Comparison of ENCODE assay signal across 40 cellular contexts in genomic region chr4:186272699-186273370, GRCh38. TPM values are rescaled to one million over a fixed set of nuclear protein-coding genes. Genes with fewer than 3 reads are reported as not detected.
"Had no signal": no experiment of that assay in that cellular context is flagged by ENCODE, and none has a peak within 500 bp of the region (broad histone marks: within the 10 kb centered on the region; RNA-seq: fewer than 3 reads in every experiment).

No MANE protein-coding gene starts in this region.

- ATAC-seq: activated CD4-positive, alpha-beta T cell treated with anti-CD3 and anti-CD28 coated beads for 36 hours; activated CD8-positive, alpha-beta memory T cell treated with anti-CD3 and anti-CD28 coated beads, Interleukin-2, amount 10 ng/mL, durations not matched to agents 7 days and 5 days; activated CD8-positive, alpha-beta T cell treated with anti-CD3 and anti-CD28 coated beads, Interleukin-2, amount 10 ng/mL, durations not matched to agents 7 days and 5 days; activated naive CD8-positive, alpha-beta T cell treated with anti-CD3 and anti-CD28 coated beads, Interleukin-2, amount 50 U/mL, for 24 hours; gastroesophageal sphincter; heart right ventricle had no signal

- H3K9me3 ChIP-seq: adrenal gland, ascending aorta, esophagus squamous epithelium, gastroesophageal sphincter, heart right ventricle had no signal

- H3K4me3 ChIP-seq: adrenal gland, ascending aorta, esophagus squamous epithelium, gastroesophageal sphincter, heart right ventricle had no signal

- H3K36me3 ChIP-seq: adrenal gland, ascending aorta, brain microvascular endothelial cell, esophagus squamous epithelium, gastroesophageal sphincter, heart right ventricle had no signal

- H3K27ac ChIP-seq: adrenal gland, ascending aorta, brain microvascular endothelial cell, epithelial cell of prostate, esophagus squamous epithelium, gastroesophageal sphincter, heart right ventricle had no signal

- FAIRE-seq: bronchial epithelial cell, colon, endometrium, endothelial cell of umbilical vein had no signal

- DNase-seq: activated CD4-positive, alpha-beta memory T cell treated with anti-CD3 and anti-CD28 coated beads for 36 hours; activated CD4-positive, alpha-beta T cell treated with anti-CD3 and anti-CD28 coated beads for 36 hours; activated CD4-positive, alpha-beta T cell treated with anti-CD3 and anti-CD28 coated beads, Interleukin-2, amount 10 ng/mL, durations not matched to agents 24 days and 14 days; activated CD4-positive, CD25-positive, alpha-beta regulatory T cell; activated CD4-positive, CD25-positive, alpha-beta regulatory T cell treated with anti-CD3 and anti-CD28 coated beads, Interleukin-2, amount 50 U/mL, for 72 hours; activated CD8-positive, alpha-beta memory T cell treated with anti-CD3 and anti-CD28 coated beads, Interleukin-2, amount 10 ng/mL, durations not matched to agents 7 days and 5 days; activated CD8-positive, alpha-beta memory T cell treated with anti-CD3 and anti-CD28 coated beads, Interleukin-2, amount 50 U/mL, for 4 hours; activated CD8-positive, alpha-beta T cell treated with anti-CD3 and anti-CD28 coated beads, Interleukin-2, amount 10 ng/mL, durations not matched to agents 7 days and 5 days; activated effector memory CD4-positive, alpha-beta T cell treated with anti-CD3 and anti-CD28 coated beads, Interleukin-2, amount 50 U/mL, for 16 hours; activated naive CD4-positive, alpha-beta T cell treated with anti-CD3 and anti-CD28 coated beads for 36 hours; activated naive CD8-positive, alpha-beta T cell treated with anti-CD3 and anti-CD28 coated beads for 36 hours; activated naive CD8-positive, alpha-beta T cell treated with anti-CD3 and anti-CD28 coated beads, Interleukin-2, amount 50 U/mL, for 24 hours; activated T-cell treated with anti-CD3 and anti-CD28 coated beads, Interleukin-2, amount 50 U/mL, for 1 hour; activated T-cell treated with anti-CD3 and anti-CD28 coated beads, Interleukin-2, amount 50 U/mL, for 48 hours; adrenal gland; amygdala; brain microvascular endothelial cell; cortex of kidney; dermis blood vessel endothelial cell; effector CD8-positive, alpha-beta T cell; esophagus squamous epithelium; foreskin melanocyte; heart right ventricle; T-helper 2 cell had no signal

- H3K4me1 ChIP-seq: adrenal gland, ascending aorta, esophagus squamous epithelium, gastroesophageal sphincter, heart right ventricle had no signal

- H3K27me3 ChIP-seq: adrenal gland, ascending aorta, brain microvascular endothelial cell, esophagus squamous epithelium had no signal

RNA-seq across cellular contexts. Expression of gene F11, which starts 6.8 kb away (rescaled TPM):
- total RNA-seq: activated CD4-positive, alpha-beta memory T cell treated with anti-CD3 and anti-CD28 coated beads for 36 hours; activated CD4-positive, alpha-beta T cell treated with anti-CD3 and anti-CD28 coated beads for 36 hours; activated CD4-positive, alpha-beta T cell treated with anti-CD3 and anti-CD28 coated beads, Interleukin-2, amount 10 ng/mL, durations not matched to agents 24 days and 14 days; activated CD8-positive, alpha-beta memory T cell treated with anti-CD3 and anti-CD28 coated beads for 36 hours; activated CD8-positive, alpha-beta memory T cell treated with anti-CD3 and anti-CD28 coated beads, Interleukin-2, amount 10 ng/mL, durations not matched to agents 7 days and 5 days; activated CD8-positive, alpha-beta T cell treated with anti-CD3 and anti-CD28 coated beads, Interleukin-2, amount 10 ng/mL, durations not matched to agents 7 days and 5 days; activated naive CD4-positive, alpha-beta T cell treated with anti-CD3 and anti-CD28 coated beads for 36 hours; activated naive CD8-positive, alpha-beta T cell treated with anti-CD3 and anti-CD28 coated beads for 36 hours; activated T-helper 1 cell treated with anti-CD3 and anti-CD28 coated beads, Interleukin-12 subunit alpha, Interleukin-12 subunit beta, Interleukin-2, Interleukin-4 antibody, amounts not matched to agents 30 ng/mL and 10 ng/mL and 1 ng/mL, durations not matched to agents 14 hours and 24 hours and 36 hours; activated T-helper 2 cell treated with anti-CD3 and anti-CD28 coated beads, Interferon-gamma antibody, Interleukin-2, Interleukin-4, amounts not matched to agents 10 μg/mL and 5 μg/mL and 100 μg/mL, durations not matched to agents 14 hours and 24 hours and 36 hours; ascending aorta; bronchial epithelial cell; cerebellum; dermis blood vessel endothelial cell; endothelial cell of umbilical vein; esophagus squamous epithelium; fibroblast of lung; fibroblast of villous mesenchyme; gastroesophageal sphincter; glomerular endothelial cell; T-helper 1 cell treated with Interleukin-12 subunit alpha and Interleukin-12 subunit beta and Interleukin-4 antibody, amounts not matched to agents 30 ng/mL and 1 ng/mL, for 36 hours had no signal
- polyA plus RNA-seq: endothelial cell of umbilical vein, esophagus, fibroblast of lung had no signal

RNA-seq across cellular contexts. Expression of gene KLKB1, which starts 45.5 kb away (rescaled TPM):
- total RNA-seq: activated CD4-positive, alpha-beta memory T cell treated with anti-CD3 and anti-CD28 coated beads for 36 hours; activated CD4-positive, alpha-beta T cell treated with anti-CD3 and anti-CD28 coated beads for 36 hours; activated CD8-positive, alpha-beta memory T cell treated with anti-CD3 and anti-CD28 coated beads for 36 hours; activated naive CD4-positive, alpha-beta T cell treated with anti-CD3 and anti-CD28 coated beads for 36 hours; activated naive CD8-positive, alpha-beta T cell treated with anti-CD3 and anti-CD28 coated beads for 36 hours; activated T-helper 1 cell treated with anti-CD3 and anti-CD28 coated beads, Interleukin-12 subunit alpha, Interleukin-12 subunit beta, Interleukin-2, Interleukin-4 antibody, amounts not matched to agents 30 ng/mL and 10 ng/mL and 1 ng/mL, durations not matched to agents 14 hours and 24 hours and 36 hours; activated T-helper 2 cell treated with anti-CD3 and anti-CD28 coated beads, Interferon-gamma antibody, Interleukin-2, Interleukin-4, amounts not matched to agents 10 μg/mL and 5 μg/mL and 100 μg/mL, durations not matched to agents 14 hours and 24 hours and 36 hours; ascending aorta; bronchial epithelial cell; endothelial cell of umbilical vein; fibroblast of villous mesenchyme; glomerular endothelial cell had no signal
- polyA plus RNA-seq: endothelial cell of umbilical vein had no signal
